In the genomic region with DNA sequence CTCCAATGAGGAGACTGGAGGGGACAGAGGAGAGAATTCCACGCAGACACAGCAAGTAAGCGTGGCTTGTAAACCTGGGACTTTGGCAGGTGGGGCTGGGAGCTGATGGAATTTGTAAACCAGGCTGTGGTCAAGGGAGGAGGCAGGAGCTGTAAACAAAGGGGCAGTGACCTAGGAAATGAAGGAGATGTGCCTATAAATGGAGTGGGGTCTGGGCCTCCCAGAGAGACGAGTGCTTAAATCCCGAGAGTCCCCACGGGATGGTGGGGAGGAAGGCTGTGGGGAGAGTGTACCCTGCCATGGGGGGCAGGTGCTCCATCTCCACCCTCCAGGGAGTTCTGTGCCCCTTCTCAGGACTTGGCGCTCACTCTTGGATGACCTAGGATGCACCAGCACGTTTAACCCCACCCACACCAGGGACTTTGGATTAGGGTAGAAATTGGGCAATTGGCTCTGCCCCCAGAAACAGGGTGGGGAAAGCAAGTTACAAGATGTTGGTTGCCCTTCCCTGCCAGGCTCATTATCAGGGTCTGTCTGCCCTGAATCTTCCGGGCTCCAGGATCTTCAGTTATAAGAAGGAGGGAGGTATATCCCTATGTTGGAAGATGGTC, we compare ENCODE assay signal across 19 cellular contexts. TPM values are rescaled to one million over a fixed set of nuclear protein-coding genes. Genes with fewer than 3 reads are reported as not detected.
DNase-seq lines count a peak whose midpoint lies in the region; ATAC-seq, FAIRE-seq and TF ChIP-seq lines count a peak whose summit lies in the region.
"Had no signal": no experiment of that assay in that cellular context is flagged by ENCODE, and none has a peak within 500 bp of the region (broad histone marks: within the 10 kb centered on the region; RNA-seq: fewer than 3 reads in every experiment).

No MANE protein-coding gene starts in this region.

- 93% methylated on average over 7 of the region's 8 CpGs for WGBS in K562 (ENCODE audit: insufficient coverage, low coverage, missing lambda C conversion rate)

- no peaks in the 10 kb centered on the region; the same call in 1 of the 2 replicates for H4K20me1 ChIP-seq in K562 (replicated peaks; ENCODE audit: control insufficient read depth, insufficient read depth, low read length)

- H3K4me1 Mint-ChIP-seq in T-helper 2 cell treated with Interferon-gamma antibody and Interleukin-4, amounts not matched to agents 5 μg/mL and 100 μg/mL, for 36 hours (ENCODE audit: low read depth) = peaks cover 30% of the 10 kb centered on the region
- H3K4me1 Mint-ChIP-seq in CD8-positive, alpha-beta memory T cell = peaks cover 43 to 50% (median 49%) of the 10 kb centered on the region in 3 donors
- H3K4me1 Mint-ChIP-seq in natural killer cell = peaks cover 39 to 63% of the 10 kb centered on the region in 2 donors

- intact Hi-C loops in K562 (cut with micrococcal nuclease) (no loop called here), natural killer cell (cut with micrococcal nuclease) (no loop called here)

- ATAC-seq in K562 (no peak), natural killer cell (no peak), HG03442 (IDR thresholded peaks at IDR 0.05; ENCODE audit: unreplicated experiment) (no peak)
- ATAC-seq: heart right ventricle; stimulated activated memory B cell treated with anti-CD40 and anti-IgM and Interleukin-4, amounts not matched to agents 10 μg/mL and 1 μg/mL and 100 μg/mL, for 72 hours had no signal

- TF ChIP-seq RAD21 in K562 (CRISPR knock-in tag; conservative IDR thresholded peaks at IDR 0.05 in 1 of 2, IDR thresholded peaks at IDR 0.05 in 1 of 2) = no peak

- no peaks in the 10 kb centered on the region for H3K27me3 ChIP-seq in CD8-positive, alpha-beta memory T cell (ENCODE audit: insufficient read depth, low read length, poor library complexity, severe bottlenecking)
- H3K27me3 ChIP-seq in K562 (ENCODE audit: control insufficient read depth in 2 of 2, insufficient read depth in 2 of 2, low read length in 2 of 2) = no peaks in the 10 kb centered on the region
- H3K27me3 ChIP-seq: heart right ventricle had no signal

- H3K9ac ChIP-seq in K562 (ENCODE audit: insufficient read depth in 1 of 2, low read depth in 2 of 2, low read length in 2 of 2) = peak overlapping the region in 1 of 2 experiments; percentile 55; a peak in 2 of 4 replicates
- H3K9ac ChIP-seq: GM23248 had no signal

- DNase-seq in T-helper 2 cell treated with Interferon-gamma antibody and Interleukin-4, amounts not matched to agents 5 μg/mL and 100 μg/mL, for 36 hours (ENCODE audit: low spot score) = no peak
- DNase-seq in T-helper 2 cell (no peak), K562 (ENCODE audit: extremely low read depth in 1 of 4, low spot score in 3 of 4) (no peak), natural killer cell (no peak), COR-L47 (lab: John Stamatoyannopoulos, UW) (no peak), NCI-H2107 (lab: John Stamatoyannopoulos, UW) (no peak)
- DNase-seq in CD8-positive, alpha-beta memory T cell = no peak
- DNase-seq: 8988T; activated CD8-positive, alpha-beta memory T cell treated with anti-CD3 and anti-CD28 coated beads for 24 hours; endodermal cell; GM23248; heart right ventricle; NCI-H146; retina; trophoblast cell; WERI-Rb-1 had no signal

- H3K4me3 Mint-ChIP-seq in T-helper 2 cell treated with Interferon-gamma antibody and Interleukin-4, amounts not matched to agents 5 μg/mL and 100 μg/mL, for 36 hours = peak overlapping the region; percentile 8
- peak overlapping the region in 2 of 7 donors; percentile 68 to 69 for H3K4me3 Mint-ChIP-seq in CD8-positive, alpha-beta memory T cell
- no peak overlapping the region for H3K4me3 Mint-ChIP-seq in natural killer cell
- H3K4me3 Mint-ChIP-seq: endodermal cell; stimulated activated memory B cell treated with anti-CD40 and anti-IgM and Interleukin-4, amounts not matched to agents 10 μg/mL and 1 μg/mL and 100 μg/mL, for 72 hours had no signal

- in situ Hi-C loops in K562 (cut with MboI) = loop anchor here (10.0 kb wide), 2 partner anchors 48 to 408 kb away; partner anchors contain the start of gene TUBB

- no peak for TF ChIP-seq EP300 in K562 (IDR thresholded peaks at IDR 0.05; ENCODE audit: low read length)

- no peak for TF ChIP-seq POLR2A in K562 (conservative IDR thresholded peaks at IDR 0.05)

- H3K36me3 Mint-ChIP-seq in T-helper 2 cell treated with Interferon-gamma antibody and Interleukin-4, amounts not matched to agents 5 μg/mL and 100 μg/mL, for 36 hours (ENCODE audit: low read depth) = peaks cover 48% of the 10 kb centered on the region
- H3K36me3 Mint-ChIP-seq in CD8-positive, alpha-beta memory T cell = peaks cover 12 to 60% (median 14%) of the 10 kb centered on the region in 3 donors
- peaks cover 10% of the 10 kb centered on the region for H3K36me3 Mint-ChIP-seq in natural killer cell

- H3K4me3 ChIP-seq in CD8-positive, alpha-beta memory T cell (ENCODE audit: low read length) = no peak overlapping the region
- no peak overlapping the region for H3K4me3 ChIP-seq in K562
- H3K4me3 ChIP-seq: GM23248, heart right ventricle had no signal

- peaks cover 42% of the 10 kb centered on the region for H3K79me2 ChIP-seq in K562 (ENCODE audit: control insufficient read depth, insufficient read depth, low read length)

- H3K27me3 Mint-ChIP-seq in T-helper 2 cell treated with Interferon-gamma antibody and Interleukin-4, amounts not matched to agents 5 μg/mL and 100 μg/mL, for 36 hours (ENCODE audit: low read depth) = no peaks in the 10 kb centered on the region
- H3K27me3 Mint-ChIP-seq in CD8-positive, alpha-beta memory T cell = no peaks in the 10 kb centered on the region
- H3K27me3 Mint-ChIP-seq in natural killer cell (ENCODE audit: low read depth in 2 of 2) = no peaks in the 10 kb centered on the region
- H3K27me3 Mint-ChIP-seq: stimulated activated memory B cell treated with anti-CD40 and anti-IgM and Interleukin-4, amounts not matched to agents 10 μg/mL and 1 μg/mL and 100 μg/mL, for 72 hours had no signal

- no peaks in the 10 kb centered on the region for H3K9me1 ChIP-seq in K562 (ENCODE audit: control insufficient read depth, insufficient read depth, low read length)

- no peak overlapping the region for H2AFZ ChIP-seq in K562 (ENCODE audit: low read depth, low read length)
- H2AFZ ChIP-seq: GM23248 had no signal

- H3K27ac ChIP-seq in CD8-positive, alpha-beta memory T cell (ENCODE audit: low read depth, low read length) = no peak overlapping the region
- no peak overlapping the region for H3K27ac ChIP-seq in K562 (ENCODE audit: extremely low read depth, low read depth, low read length)
- H3K27ac ChIP-seq: GM23248, heart right ventricle, WERI-Rb-1 had no signal

- peaks cover 40% of the 10 kb centered on the region for H3K4me1 ChIP-seq in CD8-positive, alpha-beta memory T cell (ENCODE audit: insufficient read depth, low read length)
- H3K4me1 ChIP-seq in K562 (replicated peaks in 1 of 2; ENCODE audit: control insufficient read depth in 2 of 2, insufficient read depth in 2 of 2, low read length in 2 of 2) = peaks cover 20 to 38% of the 10 kb centered on the region in 2 experiments

- TF ChIP-seq CTCF in K562 (IDR thresholded peaks at IDR 0.05 in 2 of 3, conservative IDR thresholded peaks at IDR 0.05 in 1 of 3; ENCODE audit: insufficient read depth in 2 of 3, low read depth in 1 of 3, low read length in 3 of 3) (no peak), natural killer cell (IDR thresholded peaks at IDR 0.05) (no peak)

- CTCF ChIA-PET in CD8-positive, alpha-beta memory T cell (lab: Charles Lee) = interaction anchor here (1.5 to 17.6 kb wide), 3 partner anchors 27 to 135 kb away, joined by 4 to 697 read pairs (median 21); partner anchors contain the start of genes MDC1 and TUBB
- CTCF ChIA-PET in K562 (lab: Yijun Ruan, JAX; ENCODE audit: low intra/inter-chr PET ratio) = no interaction called here

- BruUV-seq in K562 (replicated peaks; lab: Mats Ljungman, UMichigan) = TSS peak; percentile 28

- peaks cover 30% of the 10 kb centered on the region for H3K36me3 ChIP-seq in CD8-positive, alpha-beta memory T cell (ENCODE audit: insufficient read depth, low read length)
- H3K36me3 ChIP-seq in K562 (ENCODE audit: control insufficient read depth, insufficient read depth, low read length) = peaks cover 43% of the 10 kb centered on the region

- FAIRE-seq in K562 (lab: Jason Lieb, UNC) = no peak
- FAIRE-seq: astrocyte had no signal

- no peaks in the 10 kb centered on the region for H3K9me3 Mint-ChIP-seq in T-helper 2 cell treated with Interferon-gamma antibody and Interleukin-4, amounts not matched to agents 5 μg/mL and 100 μg/mL, for 36 hours
- no peaks in the 10 kb centered on the region for H3K9me3 Mint-ChIP-seq in CD8-positive, alpha-beta memory T cell
- no peaks in the 10 kb centered on the region for H3K9me3 Mint-ChIP-seq in natural killer cell
- H3K9me3 Mint-ChIP-seq: endodermal cell; stimulated activated memory B cell treated with anti-CD40 and anti-IgM and Interleukin-4, amounts not matched to agents 10 μg/mL and 1 μg/mL and 100 μg/mL, for 72 hours had no signal

- POLR2A ChIA-PET in CD8-positive, alpha-beta memory T cell (lab: Charles Lee) = interaction anchor here (1.0 kb wide), 1 partner anchor 45 kb away, joined by 4 read pairs; no protein-coding TSS in a partner anchor
- POLR2A ChIA-PET in K562 (lab: Yijun Ruan, JAX) = interaction anchor here (1.3 to 1.8 kb wide), 2 partner anchors 14 to 40 kb away, joined by 3 to 4 read pairs; partner anchors contain the start of genes MDC1 and NRM

- H3K27ac Mint-ChIP-seq in T-helper 2 cell treated with Interferon-gamma antibody and Interleukin-4, amounts not matched to agents 5 μg/mL and 100 μg/mL, for 36 hours = peak overlapping the region; percentile 70
- H3K27ac Mint-ChIP-seq in CD8-positive, alpha-beta memory T cell = peak overlapping the region in 5 of 8 donors; percentile 47 to 83 (median 77)
- H3K27ac Mint-ChIP-seq in natural killer cell = peak overlapping the region; percentile 72 to 74
- H3K27ac Mint-ChIP-seq: endodermal cell had no signal

- no peaks in the 10 kb centered on the region for H3K9me3 ChIP-seq in CD8-positive, alpha-beta memory T cell (ENCODE audit: low read length)
- H3K9me3 ChIP-seq in K562 (replicated peaks; ENCODE audit: control insufficient read depth, insufficient read depth, low read depth, low read length) = no peaks in the 10 kb centered on the region
- H3K9me3 ChIP-seq: heart right ventricle had no signal

- no peak overlapping the region for H3K4me2 ChIP-seq in K562 (ENCODE audit: insufficient read depth, low read length)

RNA-seq across cellular contexts. Expression of gene DHX16, which starts 4.0 kb away (rescaled TPM):
- total RNA-seq in CD8-positive, alpha-beta memory T cell = 10 to 100 TPM; 47.5 to 49.1 TPM
- 31.0 TPM for polyA plus RNA-seq in CD8-positive, alpha-beta memory T cell
- total RNA-seq in K562 (2011; cell fraction: chromatin; rRNA removed; ENCODE audit: low replicate concordance) = 69.6 and 100 TPM in 2 replicates
- 41.3 and 50.9 TPM in 2 replicates for total RNA-seq in K562 (2011; cell fraction: nucleolus; rRNA removed)
- total RNA-seq in K562 (2011; cell fraction: nucleoplasm; rRNA removed) = 46.3 and 50.5 TPM in 2 replicates
- total RNA-seq in K562 (2014; rRNA removed) (57.7 and 62.8 TPM in 2 replicates), K562 (2014; rRNA removed; fragmentation: Illumina TruSeq; extraction: Trizol) (45.2 and 45.3 TPM in 2 replicates), K562 (2015; rRNA removed; fragmentation: Illumina TruSeq; extraction: Trizol) (60.2 and 65.1 TPM in 2 replicates), K562 (2021) (42.7 and 47.5 TPM in 2 replicates), natural killer cell (10 to 100 TPM; 27.3 to 35.7 (median 27.7) TPM)
- polyA plus RNA-seq in K562 (2011; rRNA removed) (41.5 and 57.4 TPM in 2 replicates), K562 (2014; fragmentation: Illumina TruSeq; extraction: Trizol) (65.1 and 66.1 TPM in 2 replicates), K562 (2014; fragmentation: Nextera tagmentation; extraction: Ambion mirVana) (10 to 100 TPM; 14.6 to 15.3 TPM), K562 (2014; rRNA removed) (47.9 and 57.3 TPM in 2 replicates)
- polyA plus RNA-seq in K562 (2011; cell fraction: cytosol; rRNA removed) = 62.7 and 65.3 TPM in 2 replicates
- polyA plus RNA-seq in K562 (2011; cell fraction: nucleus; rRNA removed) = 100 and 114 TPM in 2 replicates
- 48.1 and 50.2 TPM in 2 replicates for polyA plus RNA-seq in K562 (2012)
- polyA minus RNA-seq in K562 (2011; rRNA and poly(A)+ RNA removed) = 49.1 and 53.6 TPM in 2 replicates
- 26.4 and 32.0 TPM in 2 replicates for polyA minus RNA-seq in K562 (2011; cell fraction: cytosol; rRNA and poly(A)+ RNA removed)
- polyA minus RNA-seq in K562 (2011; cell fraction: nucleus; rRNA and poly(A)+ RNA removed) = 14.5 and 24.5 TPM in 2 replicates

RNA-seq across cellular contexts. Expression of gene PPP1R18, which starts 9.7 kb away (rescaled TPM):
- 100 to 1,000 TPM; 149 to 153 TPM for total RNA-seq in CD8-positive, alpha-beta memory T cell
- 166 TPM for polyA plus RNA-seq in CD8-positive, alpha-beta memory T cell
- total RNA-seq in K562 (2011; cell fraction: chromatin; rRNA removed; ENCODE audit: low replicate concordance) = 17.9 and 43.7 TPM in 2 replicates
- total RNA-seq in K562 (2011; cell fraction: nucleolus; rRNA removed) = 30.3 and 35.5 TPM in 2 replicates
- total RNA-seq in K562 (2011; cell fraction: nucleoplasm; rRNA removed) = 35.6 and 50.9 TPM in 2 replicates
- total RNA-seq in K562 (2014; rRNA removed) = 29.1 and 46.5 TPM in 2 replicates
- total RNA-seq in K562 (2014; rRNA removed; fragmentation: Illumina TruSeq; extraction: Trizol) = 36.3 and 37.5 TPM in 2 replicates
- total RNA-seq in K562 (2015; rRNA removed; fragmentation: Illumina TruSeq; extraction: Trizol) = 42.6 and 45.3 TPM in 2 replicates
- total RNA-seq in K562 (2021) = 65.1 and 69.5 TPM in 2 replicates
- 80.5 and 118 TPM in 2 replicates for polyA plus RNA-seq in K562 (2011; rRNA removed)
- 136 and 150 TPM in 2 replicates for polyA plus RNA-seq in K562 (2011; cell fraction: cytosol; rRNA removed)
- polyA plus RNA-seq in K562 (2011; cell fraction: nucleus; rRNA removed) = 69.7 and 114 TPM in 2 replicates
- polyA plus RNA-seq in K562 (2012) = 53.8 and 162 TPM in 2 replicates
- polyA plus RNA-seq in K562 (2014; fragmentation: Illumina TruSeq; extraction: Trizol) = 96.8 and 99.2 TPM in 2 replicates
- 10 to 100 TPM; 12.0 to 12.6 TPM for polyA plus RNA-seq in K562 (2014; fragmentation: Nextera tagmentation; extraction: Ambion mirVana)
- 60.2 and 69.0 TPM in 2 replicates for polyA plus RNA-seq in K562 (2014; rRNA removed)
- polyA minus RNA-seq in K562 (2011; rRNA and poly(A)+ RNA removed) = 44.7 TPM in 2 replicates
- polyA minus RNA-seq in K562 (2011; cell fraction: cytosol; rRNA and poly(A)+ RNA removed) = 38.3 and 45.2 TPM in 2 replicates
- 12.0 and 26.3 TPM in 2 replicates for polyA minus RNA-seq in K562 (2011; cell fraction: nucleus; rRNA and poly(A)+ RNA removed)
- total RNA-seq in natural killer cell = 100 to 1,000 TPM; 183 to 260 (median 219) TPM

RNA-seq across cellular contexts. Expression of gene NRM, which starts 14.0 kb away (rescaled TPM):
- 10 to 100 TPM; 28.1 to 29.2 TPM for total RNA-seq in CD8-positive, alpha-beta memory T cell
- 11.7 TPM for polyA plus RNA-seq in CD8-positive, alpha-beta memory T cell
- total RNA-seq in K562 (2011; cell fraction: chromatin; rRNA removed; ENCODE audit: low replicate concordance) = 17.1 and 42.3 TPM in 2 replicates
- 41.3 and 48.0 TPM in 2 replicates for total RNA-seq in K562 (2011; cell fraction: nucleolus; rRNA removed)
- 51.0 and 61.6 TPM in 2 replicates for total RNA-seq in K562 (2011; cell fraction: nucleoplasm; rRNA removed)
- total RNA-seq in K562 (2014; rRNA removed) (9.7 and 12.4 TPM in 2 replicates), K562 (2014; rRNA removed; fragmentation: Illumina TruSeq; extraction: Trizol) (10.6 and 14.4 TPM in 2 replicates), K562 (2015; rRNA removed; fragmentation: Illumina TruSeq; extraction: Trizol) (17.4 and 18.1 TPM in 2 replicates), K562 (2021) (32.9 and 35.7 TPM in 2 replicates), natural killer cell (1 to 10 TPM; 7.4 to 8.9 (median 8.7) TPM)
- polyA plus RNA-seq in K562 (2011; rRNA removed) (12.6 and 22.9 TPM in 2 replicates), K562 (2014; fragmentation: Illumina TruSeq; extraction: Trizol) (57.9 and 58.2 TPM in 2 replicates), K562 (2014; fragmentation: Nextera tagmentation; extraction: Ambion mirVana) (10 to 100 TPM; 16.1 to 18.6 TPM), K562 (2014; rRNA removed) (19.4 and 22.5 TPM in 2 replicates)
- polyA plus RNA-seq in K562 (2011; cell fraction: cytosol; rRNA removed) = 26.4 and 41.5 TPM in 2 replicates
- 28.3 and 48.5 TPM in 2 replicates for polyA plus RNA-seq in K562 (2011; cell fraction: nucleus; rRNA removed)
- 45.0 and 59.0 TPM in 2 replicates for polyA plus RNA-seq in K562 (2012)
- polyA minus RNA-seq in K562 (2011; rRNA and poly(A)+ RNA removed) = 14.4 and 15.0 TPM in 2 replicates
- polyA minus RNA-seq in K562 (2011; cell fraction: cytosol; rRNA and poly(A)+ RNA removed) = 19.7 and 29.2 TPM in 2 replicates
- 12.0 and 14.7 TPM in 2 replicates for polyA minus RNA-seq in K562 (2011; cell fraction: nucleus; rRNA and poly(A)+ RNA removed)

RNA-seq across cellular contexts. Expression of gene C6orf136, which starts 29.8 kb away (rescaled TPM):
- total RNA-seq in CD8-positive, alpha-beta memory T cell = 10 to 100 TPM; 35.9 to 42.2 TPM
- polyA plus RNA-seq in CD8-positive, alpha-beta memory T cell = 11.8 TPM
- total RNA-seq in K562 (2011; cell fraction: chromatin; rRNA removed; ENCODE audit: low replicate concordance) = 52.8 and 100 TPM in 2 replicates
- 71.3 and 77.0 TPM in 2 replicates for total RNA-seq in K562 (2011; cell fraction: nucleolus; rRNA removed)
- 61.3 and 61.8 TPM in 2 replicates for total RNA-seq in K562 (2011; cell fraction: nucleoplasm; rRNA removed)
- 16.9 and 26.8 TPM in 2 replicates for total RNA-seq in K562 (2014; rRNA removed)
- total RNA-seq in K562 (2014; rRNA removed; fragmentation: Illumina TruSeq; extraction: Trizol) = 14.1 and 14.5 TPM in 2 replicates
- 15.6 and 19.0 TPM in 2 replicates for total RNA-seq in K562 (2015; rRNA removed; fragmentation: Illumina TruSeq; extraction: Trizol)
- total RNA-seq in K562 (2021) = 55.0 and 63.1 TPM in 2 replicates
- 16.2 and 35.4 TPM in 2 replicates for polyA plus RNA-seq in K562 (2011; rRNA removed)
- polyA plus RNA-seq in K562 (2011; cell fraction: cytosol; rRNA removed) = 35.9 and 43.4 TPM in 2 replicates
- polyA plus RNA-seq in K562 (2011; cell fraction: nucleus; rRNA removed) = 124 and 164 TPM in 2 replicates
- 46.4 and 46.8 TPM in 2 replicates for polyA plus RNA-seq in K562 (2012)
- 50.3 and 54.6 TPM in 2 replicates for polyA plus RNA-seq in K562 (2014; fragmentation: Illumina TruSeq; extraction: Trizol)
- polyA plus RNA-seq in K562 (2014; fragmentation: Nextera tagmentation; extraction: Ambion mirVana) = 10 to 100 TPM; 18.4 to 18.5 TPM
- polyA plus RNA-seq in K562 (2014; rRNA removed) = 34.7 and 43.6 TPM in 2 replicates
- polyA minus RNA-seq in K562 (2011; rRNA and poly(A)+ RNA removed) = 15.3 and 18.6 TPM in 2 replicates
- polyA minus RNA-seq in K562 (2011; cell fraction: cytosol; rRNA and poly(A)+ RNA removed) = 17.3 and 23.6 TPM in 2 replicates
- 16.6 and 27.5 TPM in 2 replicates for polyA minus RNA-seq in K562 (2011; cell fraction: nucleus; rRNA and poly(A)+ RNA removed)
- total RNA-seq in natural killer cell = 10 to 100 TPM; 39.4 to 51.4 (median 50.9) TPM

RNA-seq across cellular contexts. Expression of gene MDC1, which starts 40.3 kb away (rescaled TPM):
- 10 to 100 TPM; 59.4 to 71.1 TPM for total RNA-seq in CD8-positive, alpha-beta memory T cell
- polyA plus RNA-seq in CD8-positive, alpha-beta memory T cell = 6.4 TPM
- 79.5 and 80.7 TPM in 2 replicates for total RNA-seq in K562 (2011; cell fraction: chromatin; rRNA removed; ENCODE audit: low replicate concordance)
- 47.5 and 50.5 TPM in 2 replicates for total RNA-seq in K562 (2011; cell fraction: nucleolus; rRNA removed)
- total RNA-seq in K562 (2011; cell fraction: nucleoplasm; rRNA removed) = 62.0 and 85.1 TPM in 2 replicates
- total RNA-seq in K562 (2014; rRNA removed) = 15.7 and 24.3 TPM in 2 replicates
- total RNA-seq in K562 (2014; rRNA removed; fragmentation: Illumina TruSeq; extraction: Trizol) = 20.0 and 25.5 TPM in 2 replicates
- total RNA-seq in K562 (2015; rRNA removed; fragmentation: Illumina TruSeq; extraction: Trizol) = 15.6 and 18.2 TPM in 2 replicates
- total RNA-seq in K562 (2021) = 96.8 and 114 TPM in 2 replicates
- 21.5 and 55.8 TPM in 2 replicates for polyA plus RNA-seq in K562 (2011; rRNA removed)
- 28.0 and 35.1 TPM in 2 replicates for polyA plus RNA-seq in K562 (2011; cell fraction: cytosol; rRNA removed)
- polyA plus RNA-seq in K562 (2011; cell fraction: nucleus; rRNA removed) = 105 and 141 TPM in 2 replicates
- 68.1 and 105 TPM in 2 replicates for polyA plus RNA-seq in K562 (2012)
- 72.9 and 95.4 TPM in 2 replicates for polyA plus RNA-seq in K562 (2014; fragmentation: Illumina TruSeq; extraction: Trizol)
- polyA plus RNA-seq in K562 (2014; fragmentation: Nextera tagmentation; extraction: Ambion mirVana) = 1 to 10 TPM; 8.2 to 8.8 TPM
- 31.3 and 35.0 TPM in 2 replicates for polyA plus RNA-seq in K562 (2014; rRNA removed)
- polyA minus RNA-seq in K562 (2011; rRNA and poly(A)+ RNA removed) = 24.0 and 34.6 TPM in 2 replicates
- polyA minus RNA-seq in K562 (2011; cell fraction: cytosol; rRNA and poly(A)+ RNA removed) = 56.9 and 94.9 TPM in 2 replicates
- 16.4 and 27.8 TPM in 2 replicates for polyA minus RNA-seq in K562 (2011; cell fraction: nucleus; rRNA and poly(A)+ RNA removed)
- total RNA-seq in natural killer cell = 10 to 100 TPM; 61.2 to 77.0 (median 64.5) TPM
